1 cellular context compared by ENCODE assay signal in the genomic region with DNA sequence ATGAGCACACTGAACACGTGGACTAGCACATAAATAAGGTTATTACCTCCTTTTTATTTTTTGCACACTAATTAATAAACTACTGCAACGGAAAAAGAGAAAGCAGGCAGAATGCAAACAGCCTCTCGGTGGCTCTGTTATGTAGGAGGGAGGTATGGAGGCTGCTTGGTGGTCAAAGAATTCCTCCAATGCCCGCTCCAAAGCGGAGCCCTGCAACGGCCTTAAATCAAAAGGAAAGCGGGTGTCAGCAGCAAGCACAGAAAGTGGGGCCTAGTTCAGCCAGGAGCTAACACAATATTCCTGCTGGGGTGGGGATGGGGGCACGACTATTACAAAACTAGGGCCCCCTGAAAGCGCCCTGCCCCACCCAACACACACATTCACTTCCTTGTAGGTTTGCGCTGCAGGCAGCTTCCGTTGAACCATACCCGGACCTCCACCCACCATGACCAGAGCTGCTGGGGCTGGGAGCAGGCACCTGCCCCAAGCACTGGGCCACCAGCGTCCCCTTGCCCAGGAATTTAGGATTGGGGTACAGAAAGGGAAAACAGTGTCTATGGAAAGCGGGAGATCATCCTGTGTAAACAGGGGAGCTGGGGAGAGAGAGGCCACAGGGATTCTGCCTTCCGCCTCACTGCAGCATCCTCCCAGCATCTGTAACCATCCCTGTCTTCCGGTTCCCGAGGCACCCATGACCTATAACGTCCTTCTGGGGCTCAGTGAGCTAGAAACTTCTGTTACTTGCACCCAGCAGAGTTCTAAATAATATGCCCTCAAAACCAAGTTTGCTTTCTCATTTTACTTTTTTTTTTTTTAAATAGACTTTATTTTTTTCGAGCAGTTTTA.
TF ChIP-seq lines count a peak whose summit lies in the region.

No MANE protein-coding gene starts in this region.

TF ChIP-seq in GM23338, 12 proteins besides CTCF, POLR2A, EP300 and RAD21 (continued from another document):
- TF ChIP-seq ZNF462 (CRISPR knock-in tag; IDR thresholded peaks at IDR 0.05) (no peak), EZH2phosphoT487 (IDR thresholded peaks at IDR 0.05; ENCODE audit: unreplicated experiment) (no peak), ZNF114 (CRISPR knock-in tag; IDR thresholded peaks at IDR 0.05) (no peak), ETS1 (IDR thresholded peaks at IDR 0.05) (no peak), ZNF331 (CRISPR knock-in tag; IDR thresholded peaks at IDR 0.05; ENCODE audit: low read depth) (no peak)
TF ChIP-seq in GM23338: peak in this region for 0.
